ENCODE assay signal across 23 cellular contexts in the genomic region with DNA sequence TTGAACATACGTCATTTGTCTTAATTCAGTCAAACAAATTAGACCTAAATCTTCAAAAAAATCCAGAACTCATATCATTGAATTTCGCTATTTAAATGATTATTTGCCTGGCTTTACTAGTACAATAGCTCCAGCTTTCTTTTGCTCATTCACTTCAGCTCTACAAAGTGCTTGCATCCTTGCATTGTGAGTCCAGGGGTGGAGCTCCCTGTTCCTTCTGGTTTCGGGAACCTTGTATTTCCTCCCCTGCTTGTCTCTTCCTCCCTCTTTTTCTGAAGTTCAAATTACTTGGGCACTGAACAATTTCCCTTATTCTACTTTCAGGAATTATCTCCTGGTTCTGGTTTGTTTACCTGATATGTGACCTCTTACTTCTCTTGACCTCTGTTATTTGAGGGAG. TPM values are rescaled to one million over a fixed set of nuclear protein-coding genes. Genes with fewer than 3 reads are reported as not detected.
A peak's percentile ranks its signal among the peaks of the same experiment; 100 is the strongest.
DNase-seq lines count a peak whose midpoint lies in the region; ATAC-seq and TF ChIP-seq lines count a peak whose summit lies in the region.
"Had no signal": no experiment of that assay in that cellular context is flagged by ENCODE, and none has a peak within 500 bp of the region (broad histone marks: within the 10 kb centered on the region; RNA-seq: fewer than 3 reads in every experiment).

No MANE protein-coding gene starts in this region.

- TF ChIP-seq POLR2A in IMR-90 (IDR thresholded peaks at IDR 0.05; ENCODE audit: low read depth, low read length), result no peak

- H3K4ac ChIP-seq in IMR-90 (ENCODE audit: low read depth, low read length), result peak overlapping the region; percentile 67

- H3K56ac ChIP-seq in IMR-90 (ENCODE audit: extremely low read depth, insufficient read depth, low read length), result no peak overlapping the region

- peak overlapping the region; percentile 64; the same call in 1 of the 2 replicates for H2AK5ac ChIP-seq in IMR-90 (ENCODE audit: low read depth, low read length)

- dilution Hi-C loops in IMR-90 (cut with HindIII; ENCODE audit: low sequenced_read_pairs, unreplicated experiment), result no loop called here

- BruUV-seq in IMR-90 (replicated peaks; lab: Mats Ljungman, UMichigan), result no TSS peak

- no peak for TF ChIP-seq RAD21 in IMR-90 (IDR thresholded peaks at IDR 0.05; ENCODE audit: low read length)

- H3K14ac ChIP-seq in IMR-90 (replicated peaks; ENCODE audit: low read depth, low read length), result peak overlapping the region; percentile 83; the same call in 1 of the 2 replicates

- H2AFZ ChIP-seq in ACC112 (ENCODE audit: low read length, unreplicated experiment), result peak overlapping the region; percentile 94
- no peak overlapping the region for H2AFZ ChIP-seq in IMR-90 (replicated peaks; ENCODE audit: low read length, poor library complexity)
- H2AFZ ChIP-seq in osteoblast (ENCODE audit: low read length), result peak overlapping the region; percentile 44

- H3K9me3 ChIP-seq in IMR-90 (ENCODE audit: control insufficient read depth, insufficient read depth, low read length) (no peaks in the 10 kb centered on the region), left ventricle myocardium inferior (replicated peaks) (no peaks in the 10 kb centered on the region), osteoblast (ENCODE audit: low read depth, low read length) (no peaks in the 10 kb centered on the region)
- H3K9me3 ChIP-seq: ovary, upper lobe of right lung had no signal

- peak overlapping the region; percentile 69 for H3K18ac ChIP-seq in IMR-90 (ENCODE audit: low read depth, low read length)

- TF ChIP-seq CTCF in IMR-90 (conservative IDR thresholded peaks at IDR 0.05; ENCODE audit: low read depth, low read length), result no peak
- TF ChIP-seq CTCF in left ventricle myocardium inferior (IDR thresholded peaks at IDR 0.05; ENCODE audit: borderline replicate concordance), result no peak
- TF ChIP-seq CTCF in osteoblast (IDR thresholded peaks at IDR 0.05; ENCODE audit: extremely low read depth, low read depth, low read length), result no peak

- H2BK5ac ChIP-seq in IMR-90 (ENCODE audit: low read depth, low read length, poor library complexity, severe bottlenecking), result peak overlapping the region; percentile 83

- peak overlapping the region; percentile 10; the same call in 1 of the 2 replicates for H3K23ac ChIP-seq in IMR-90 (ENCODE audit: low read depth, low read length)

- CTCF ChIA-PET in IMR-90 (lab: Yijun Ruan, JAX), result interaction anchor here (0.6 to 0.7 kb wide), 2 partner anchors 64 to 82 kb away, joined by 3 read pairs; no protein-coding TSS in a partner anchor

- H3K4me2 ChIP-seq in IMR-90 (ENCODE audit: low read depth, low read length) (no peak overlapping the region), osteoblast (ENCODE audit: insufficient read depth, low read length) (peak overlapping the region; percentile 52)

- H3K36me3 ChIP-seq in ACC112 (ENCODE audit: insufficient read depth, low read length) (no peaks in the 10 kb centered on the region), IMR-90 (ENCODE audit: control insufficient read depth, insufficient read depth, low read length) (no peaks in the 10 kb centered on the region), left ventricle myocardium inferior (no peaks in the 10 kb centered on the region), osteoblast (ENCODE audit: insufficient read depth, low read length) (no peaks in the 10 kb centered on the region)
- H3K36me3 ChIP-seq: ovary, upper lobe of right lung had no signal

- no peaks in the 10 kb centered on the region for H3K27me3 ChIP-seq in ACC112 (ENCODE audit: insufficient read depth, low read length)
- no peaks in the 10 kb centered on the region for H3K27me3 ChIP-seq in IMR-90 (ENCODE audit: control insufficient read depth, insufficient read depth, low read length)
- no peaks in the 10 kb centered on the region for H3K27me3 ChIP-seq in left ventricle myocardium inferior (ENCODE audit: low read depth)
- H3K27me3 ChIP-seq in osteoblast (ENCODE audit: insufficient read depth, low read length), result no peaks in the 10 kb centered on the region
- H3K27me3 ChIP-seq: ovary, upper lobe of right lung had no signal

- H2BK120ac ChIP-seq in IMR-90 (ENCODE audit: low read depth, low read length), result peak overlapping the region; percentile 70; the same call in 1 of the 2 replicates

- WGBS in IMR-90 (ENCODE audit: extremely low coverage in 2 of 2, insufficient read length in 1 of 2), 2 experiments, result no CpG with 5 or more reads among the region's 3 CpGs

- H3K9ac ChIP-seq in IMR-90 (ENCODE audit: low read depth, low read length), result no peak overlapping the region

- H3K79me2 ChIP-seq in ACC112 (ENCODE audit: control insufficient read depth, insufficient read depth, low read length, unreplicated experiment) (no peaks in the 10 kb centered on the region), osteoblast (ENCODE audit: insufficient read depth, low read length) (no peaks in the 10 kb centered on the region)

- H3K27ac ChIP-seq in ACC112 (ENCODE audit: low read depth, low read length) (peak overlapping the region; percentile 64), IMR-90 (ENCODE audit: insufficient read depth, low read length) (peak overlapping the region; percentile 78; the same call in 1 of the 2 replicates), left ventricle myocardium inferior (replicated peaks) (peak overlapping the region; percentile 76), osteoblast (ENCODE audit: low read depth, low read length) (no peak overlapping the region)
- H3K27ac ChIP-seq: ovary, upper lobe of right lung had no signal

- peak; percentile 26 for DNase-seq in IMR-90
- no peak for DNase-seq in left ventricle myocardium inferior
- no peak for DNase-seq in osteoblast (ENCODE audit: insufficient read length, low spot score, missing footprints)
- DNase-seq in hepatic stellate cell (ENCODE audit: low spot score), result no peak
- no peak for DNase-seq in cerebellar nuclear complex (lab: John Stamatoyannopoulos, UW)
- DNase-seq: ACHN; activated CD4-positive, alpha-beta T cell treated with anti-CD3 and anti-CD28 coated beads for 48 hours; activated CD8-positive, alpha-beta memory T cell treated with anti-CD3 and anti-CD28 coated beads, Interleukin-2, amount 10 ng/mL, durations not matched to agents 7 days and 5 days; activated naive CD8-positive, alpha-beta T cell treated with anti-CD3 and anti-CD28 coated beads, Interleukin-2, amount 10 ng/mL, durations not matched to agents 7 days and 5 days; CD4-positive, alpha-beta memory T cell; KG1; left colon; NCI-H2029; NCI-H446 treated with DMSO at 0.1 percent for 48 hours; NK-92 treated with Interleukin-12 subunit alpha and Interleukin-12 subunit beta, amount 100 ng/mL, for 24 hours; ovary; stimulated activated CD4-positive, alpha-beta T cell treated with anti-CD3 and anti-CD28 coated beads, Interleukin-2, amount 100 ng/mL, for 24 hours; stimulated activated naive CD4-positive, alpha-beta T cell treated with Interleukin-2 at 50 U/mL for 16 hours; upper lobe of right lung had no signal

- peak overlapping the region in 1 of 2 experiments; percentile 75; a peak in 2 of 4 replicates for H4K8ac ChIP-seq in IMR-90 (ENCODE audit: low read depth in 2 of 2, low read length in 2 of 2)

- peak overlapping the region; percentile 26; the same call in 1 of the 2 replicates for H4K91ac ChIP-seq in IMR-90 (ENCODE audit: insufficient read depth, low read depth, low read length)

- no peaks in the 10 kb centered on the region for H3K9me1 ChIP-seq in IMR-90 (ENCODE audit: insufficient read depth, low read length)

- POLR2A ChIA-PET in IMR-90 (lab: Charles Lee; ENCODE audit: unreplicated experiment), result no interaction called here

- in situ Hi-C loops in IMR-90 (cut with MboI; ENCODE audit: low sequenced_read_pairs), result no loop called here

- H4K5ac ChIP-seq in IMR-90 (ENCODE audit: low read depth, low read length), result peak overlapping the region; percentile 72

- ATAC-seq in IMR-90 (ENCODE audit: low read depth) (peak; percentile 9), GM21717 (IDR thresholded peaks at IDR 0.05; ENCODE audit: unreplicated experiment) (no peak), GM21528 (IDR thresholded peaks at IDR 0.05; ENCODE audit: low FRiP score, unreplicated experiment) (no peak)
- ATAC-seq: activated CD8-positive, alpha-beta memory T cell treated with anti-CD3 and anti-CD28 coated beads, Interleukin-2, amount 10 ng/mL, durations not matched to agents 7 days and 5 days; activated T-helper 17 cell treated with anti-CD3 and anti-CD28 coated beads, Interleukin-2, amount 50 U/mL, for 72 hours; left colon had no signal

- H2AK9ac ChIP-seq in IMR-90 (replicated peaks; ENCODE audit: low read depth, low read length, poor library complexity), result no peak overlapping the region

- peak overlapping the region; percentile 78; the same call in 1 of the 2 replicates for H2BK20ac ChIP-seq in IMR-90 (ENCODE audit: low read depth, low read length)

- H3K4me3 ChIP-seq in ACC112 (ENCODE audit: low read depth, low read length) (no peak overlapping the region), IMR-90 (ENCODE audit: insufficient read depth, low read depth, low read length) (no peak overlapping the region), left ventricle myocardium inferior (no peak overlapping the region), osteoblast (ENCODE audit: insufficient read depth, low read length) (no peak overlapping the region)
- H3K4me3 ChIP-seq: ovary had no signal

- H3K79me1 ChIP-seq in IMR-90 (ENCODE audit: low read depth in 1 of 2, low read length in 2 of 2), result no peaks in the 10 kb centered on the region

- H4K20me1 ChIP-seq in IMR-90 (ENCODE audit: insufficient read depth, low read length) (no peaks in the 10 kb centered on the region), osteoblast (ENCODE audit: insufficient read depth, low read length) (no peaks in the 10 kb centered on the region)

- no peak overlapping the region for H2BK15ac ChIP-seq in IMR-90 (ENCODE audit: low read depth, low read length)

- H3K4me1 ChIP-seq in ACC112 (ENCODE audit: control insufficient read depth, insufficient read depth, low read length, unreplicated experiment) (peaks cover 16% of the 10 kb centered on the region), IMR-90 (ENCODE audit: control insufficient read depth, insufficient read depth, low read length) (peaks cover 2% of the 10 kb centered on the region), left ventricle myocardium inferior (peaks cover 15% of the 10 kb centered on the region), osteoblast (ENCODE audit: insufficient read depth, low read length) (peaks cover 14% of the 10 kb centered on the region)

- intact Hi-C loops in IMR-90 (cut with micrococcal nuclease), result loop anchor here (5.0 kb wide), 1 partner anchor 56 kb away; the partner anchor contains the start of gene KITLG
- intact Hi-C loops in left ventricle myocardium inferior (cut with micrococcal nuclease), result no loop called here

TF ChIP-seq in IMR-90, 13 proteins besides CTCF, POLR2A, EP300 and RAD21 (continues in another document):
- TF ChIP-seq FOS (IDR thresholded peaks at IDR 0.05; ENCODE audit: low read depth, low read length) (no peak), SMC3 (IDR thresholded peaks at IDR 0.05; ENCODE audit: low read depth, low read length) (no peak), CEBPB (IDR thresholded peaks at IDR 0.05; ENCODE audit: low read depth, low read length) (no peak)

RNA-seq across cellular contexts. Expression of gene KITLG, which starts 58.1 kb away (rescaled TPM):
- 87.5 and 117 TPM in 2 replicates for total RNA-seq in IMR-90 (2012; rRNA removed)
- polyA plus RNA-seq in IMR-90 (2012; rRNA removed), result 11.1 and 14.5 TPM in 2 replicates
- polyA plus RNA-seq in IMR-90 (2012; cell fraction: cytosol; rRNA removed), result 5.2 and 8.9 TPM in 2 replicates
- polyA plus RNA-seq in IMR-90 (2012; cell fraction: nucleus; rRNA removed; ENCODE audit: low replicate concordance), result 1.7 and 8.7 TPM in 2 replicates
- total RNA-seq in left ventricle myocardium inferior, result 8.6 TPM
- total RNA-seq in osteoblast, result 46.7 and 62.5 TPM in 2 replicates
- polyA plus RNA-seq: CD4-positive, alpha-beta memory T cell had no signal
